In the genomic region with DNA sequence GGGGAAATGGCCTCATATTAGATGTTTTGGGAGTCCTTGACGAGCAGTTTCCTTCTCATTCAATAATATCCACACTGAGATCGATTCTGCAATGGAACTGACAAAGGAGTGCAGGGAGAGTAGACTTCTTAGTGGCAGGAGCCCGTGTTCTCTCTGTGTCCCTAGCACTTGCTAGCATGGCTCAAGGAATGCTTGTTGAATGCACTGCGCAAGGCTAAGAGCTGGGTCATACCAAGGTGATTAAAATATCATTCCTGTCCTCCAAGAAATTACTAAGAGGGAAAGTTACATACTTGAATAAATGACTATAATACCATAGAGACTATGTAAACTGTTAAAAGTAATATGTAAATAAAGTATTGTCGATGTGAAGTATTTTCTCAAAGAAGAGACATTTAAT, we compare ENCODE assay signal across 24 cellular contexts.
"Had no signal": no experiment of that assay in that cellular context is flagged by ENCODE, and none has a peak within 500 bp of the region (broad histone marks: within the 10 kb centered on the region; RNA-seq: fewer than 3 reads in every experiment).

No MANE protein-coding gene starts in this region.

- H3K4me1 ChIP-seq: stomach, suprapubic skin, testis, tibial artery, transverse colon, upper lobe of left lung, uterus, vagina had no signal

- H3K4me3 ChIP-seq: stomach, suprapubic skin, testis, thoracic aorta, thyroid gland, tibial artery, tibial nerve, transverse colon, upper lobe of left lung, uterus, vagina had no signal

- ATAC-seq: stimulated activated effector memory CD8-positive, alpha-beta T cell treated with anti-CD3 and anti-CD28 coated beads, Interleukin-12 subunit alpha, Interleukin-12 subunit beta, amount 100 ng/mL, for 72 hours; stimulated activated memory B cell treated with anti-CD40 and anti-IgM and Interleukin-4, amounts not matched to agents 10 μg/mL and 1 μg/mL and 100 μg/mL, for 72 hours; stimulated activated naive B cell treated with anti-CD40 and anti-IgM and Interleukin-4, amounts not matched to agents 10 μg/mL and 1 μg/mL and 100 μg/mL, for 72 hours; stimulated activated naive CD8-positive, alpha-beta T cell treated with anti-CD3 and anti-CD28 coated beads, Interleukin-15, amount 100 ng/mL, for 72 hours; stimulated activated naive CD8-positive, alpha-beta T cell treated with anti-CD3 and anti-CD28 coated beads, Interleukin-15, Interleukin-2, amounts not matched to agents 100 U/mL and 50 U/mL, for 24 hours had no signal

- H3K27ac ChIP-seq: stomach, suprapubic skin, testis, thoracic aorta, thyroid gland, tibial artery, tibial nerve, transverse colon, upper lobe of left lung, uterus, vagina had no signal

- H3K9me3 ChIP-seq: suprapubic skin, testis, thoracic aorta, thyroid gland, tibial artery, tibial nerve, transverse colon, upper lobe of left lung, uterus, vagina had no signal

- DNase-seq: stimulated activated CD4-positive, alpha-beta T cell treated with anti-CD3 and anti-CD28 coated beads, Interleukin-2, amount 100 ng/mL, for 48 hours; stimulated activated CD4-positive, alpha-beta T cell treated with anti-CD3 and anti-CD28 coated beads, Interleukin-4, amount 100 ng/mL, for 1 hour; stimulated activated CD4-positive, alpha-beta T cell treated with anti-CD3 and anti-CD28 coated beads, Interleukin-4, amount 100 ng/mL, for 24 hours; stimulated activated CD4-positive, alpha-beta T cell treated with anti-CD3 and anti-CD28 coated beads, Interleukin-4, amount 100 ng/mL, for 4 hours; stimulated activated CD8-positive, alpha-beta memory T cell treated with anti-CD3 and anti-CD28 coated beads, Interleukin-4, amount 100 ng/mL, for 48 hours; stimulated activated naive B cell treated with anti-CD40 and anti-IgM and Interleukin-4, amounts not matched to agents 10 μg/mL and 1 μg/mL and 100 μg/mL, for 72 hours; stimulated activated naive CD4-positive, alpha-beta T cell; stimulated activated naive CD4-positive, alpha-beta T cell treated with Interleukin-2 at 50 U/mL for 16 hours; stimulated activated naive CD8-positive, alpha-beta T cell treated with anti-CD3 and anti-CD28 coated beads, Interleukin-15, amount 100 ng/mL, for 72 hours; stimulated activated naive CD8-positive, alpha-beta T cell treated with anti-CD3 and anti-CD28 coated beads, Interleukin-15, Interleukin-2, amounts not matched to agents 100 U/mL and 50 U/mL, for 24 hours; stomach; testis; thyroid gland; tibial artery; transverse colon; trophoblast cell; uterus had no signal

- H3K27me3 ChIP-seq: suprapubic skin, testis, thyroid gland, tibial artery, tibial nerve, transverse colon, upper lobe of left lung, uterus, vagina had no signal

- H3K36me3 ChIP-seq: stomach, suprapubic skin, thoracic aorta, thyroid gland, tibial artery, tibial nerve, transverse colon, upper lobe of left lung, uterus, vagina had no signal
